ENCODE assay signal across 8 cellular contexts in genomic region chr1:112358798-112359408, GRCh38. TPM values are rescaled to one million over a fixed set of nuclear protein-coding genes. Genes with fewer than 3 reads are reported as not detected.
DNase-seq lines count a peak whose midpoint lies in the region; ATAC-seq and TF ChIP-seq lines count a peak whose summit lies in the region.

No MANE protein-coding gene starts in this region.

- in situ Hi-C loops in astrocyte of the spinal cord (cut with HindIII; ENCODE audit: low sequenced_read_pairs), result no loop called here

- H3K27ac ChIP-seq in RWPE2 (ENCODE audit: poor library complexity, severe bottlenecking), result no peak overlapping the region

- no peaks in the 10 kb centered on the region for H3K4me1 ChIP-seq in RWPE2 (ENCODE audit: insufficient read depth, poor library complexity, severe bottlenecking)

- intact Hi-C loops in sciatic nerve (cut with DNase I), result no loop called here

- DNase-seq in NCI-H2081 (lab: John Stamatoyannopoulos, UW) (peak; percentile 10 to 12), NCI-H2081 treated with DMSO at 0.1 percent for 48 hours (lab: John Stamatoyannopoulos, UW) (no peak), RWPE2 (ENCODE audit: low spot score) (peak; percentile 66), astrocyte of the spinal cord (ENCODE audit: low read depth, low spot score) (peak; percentile 37), iPS DF 19.7 (ENCODE audit: low read depth, low spot score) (peak; percentile 40), sciatic nerve (ENCODE audit: low spot score) (peak; percentile 86)

- ATAC-seq in HG03159 (IDR thresholded peaks at IDR 0.05; ENCODE audit: unreplicated experiment) (peak; percentile 89), RWPE2 (ENCODE audit: low read depth) (peak; percentile 86), sciatic nerve (peak; percentile 90), HG03439 (IDR thresholded peaks at IDR 0.05; ENCODE audit: unreplicated experiment) (no peak)

- TF ChIP-seq CTCF in RWPE2 (IDR thresholded peaks at IDR 0.05; ENCODE audit: poor library complexity, severe bottlenecking), result peak; percentile 84
- TF ChIP-seq CTCF in astrocyte of the spinal cord (IDR thresholded peaks at IDR 0.05; ENCODE audit: low read depth, low read length), result peak; percentile 87

- no peaks in the 10 kb centered on the region for H3K9me3 ChIP-seq in RWPE2 (ENCODE audit: severe bottlenecking)

- no peaks in the 10 kb centered on the region for H3K36me3 ChIP-seq in RWPE2 (ENCODE audit: low read depth)

- H3K4me3 ChIP-seq in RWPE2 (ENCODE audit: severe bottlenecking) (no peak overlapping the region), astrocyte of the spinal cord (ENCODE audit: low read depth, low read length) (no peak overlapping the region)

- no peaks in the 10 kb centered on the region for H3K27me3 ChIP-seq in RWPE2 (ENCODE audit: insufficient read depth, poor library complexity, severe bottlenecking)

RNA-seq across cellular contexts. Expression of gene CTTNBP2NL, which starts 37.1 kb away (rescaled TPM):
- 63.4 TPM for total RNA-seq in sciatic nerve
